ENCODE assay signal across 21 cellular contexts in genomic region chr9:119053070-119053469, GRCh38.
A peak's percentile ranks its signal among the peaks of the same experiment; 100 is the strongest.
DNase-seq lines count a peak whose midpoint lies in the region; ATAC-seq and TF ChIP-seq lines count a peak whose summit lies in the region.
"Had no signal": no experiment of that assay in that cellular context is flagged by ENCODE, and none has a peak within 500 bp of the region (broad histone marks: within the 10 kb centered on the region; RNA-seq: fewer than 3 reads in every experiment).

No MANE protein-coding gene starts in this region.

- no peak overlapping the region for H3K27ac Mint-ChIP-seq in GM23338
- H3K27ac Mint-ChIP-seq: CD4-positive, alpha-beta T cell; IgD-negative memory B cell had no signal

- H3K9ac ChIP-seq in adipocyte (ENCODE audit: low read length), result no peak overlapping the region

- intact Hi-C loops in left ventricle myocardium inferior (cut with micrococcal nuclease), result no loop called here
- intact Hi-C loops in psoas muscle (cut with DNase I), result no loop called here

- no peak overlapping the region for H3K4me3 Mint-ChIP-seq in GM23338
- H3K4me3 Mint-ChIP-seq: CD4-positive, alpha-beta T cell; IgD-negative memory B cell had no signal

- H3K36me3 Mint-ChIP-seq in GM23338 (ENCODE audit: low read depth), result peaks cover 3% of the 10 kb centered on the region; the same call in 1 of the 3 replicates
- H3K36me3 Mint-ChIP-seq: IgD-negative memory B cell had no signal

- WGBS in psoas muscle, 3 donors, result 76 to 93% (median 83%) methylated on average over 1 of the region's 1 CpG

- no peaks in the 10 kb centered on the region for H3F3A ChIP-seq in GM23338 (replicated peaks; ENCODE audit: low read depth)

- peaks cover 6% of the 10 kb centered on the region; the same call in 2 of the 3 replicates for H3K9me3 Mint-ChIP-seq in GM23338

- H3K27me3 Mint-ChIP-seq in GM23338 (ENCODE audit: insufficient read depth, low read depth, poor library complexity), result peaks cover 1% of the 10 kb centered on the region
- H3K27me3 Mint-ChIP-seq: CD4-positive, alpha-beta T cell; IgD-negative memory B cell had no signal

- ATAC-seq in GM23338 (no peak), psoas muscle (peak in 3 of 4 donors; percentile 23 to 56 (median 34))
- ATAC-seq: PC-3 had no signal

- H4K20me1 ChIP-seq in GM23338 (replicated peaks; ENCODE audit: insufficient read depth), result no peaks in the 10 kb centered on the region

- H3K27ac ChIP-seq in GM23338 (ENCODE audit: low read depth), result no peak overlapping the region
- H3K27ac ChIP-seq in left ventricle myocardium inferior (replicated peaks), result peak overlapping the region; percentile 85
- H3K27ac ChIP-seq in psoas muscle, result no peak overlapping the region

- peaks cover 27% of the 10 kb centered on the region for H3K4me1 Mint-ChIP-seq in GM23338

- no peak overlapping the region for H3K4me2 ChIP-seq in GM23338

- no peaks in the 10 kb centered on the region for H3K79me2 ChIP-seq in GM23338 (replicated peaks; ENCODE audit: insufficient read depth)

- H3K9me2 ChIP-seq in GM23338 (ENCODE audit: insufficient read depth), result no peaks in the 10 kb centered on the region

- H3K4me1 ChIP-seq in GM23338 (ENCODE audit: insufficient read depth) (peaks cover 8% of the 10 kb centered on the region; the same call in 1 of the 2 replicates), adipocyte (ENCODE audit: control insufficient read depth, insufficient read depth, low read length) (peaks cover 18% of the 10 kb centered on the region), left ventricle myocardium inferior (peaks cover 28% of the 10 kb centered on the region), psoas muscle (peaks cover 14% of the 10 kb centered on the region)
- H3K4me1 ChIP-seq: BE2C, HAP-1 had no signal

- H3K9me3 ChIP-seq in adipocyte (ENCODE audit: control insufficient read depth, low read length), result no peaks in the 10 kb centered on the region
- no peaks in the 10 kb centered on the region for H3K9me3 ChIP-seq in left ventricle myocardium inferior (replicated peaks)
- H3K9me3 ChIP-seq in psoas muscle, result no peaks in the 10 kb centered on the region
- H3K9me3 ChIP-seq: BE2C, HAP-1 had no signal

- H3K4me3 ChIP-seq in GM23338 (no peak overlapping the region), adipocyte (ENCODE audit: low read length) (no peak overlapping the region), left ventricle myocardium inferior (peak overlapping the region; percentile 47), psoas muscle (no peak overlapping the region)
- H3K4me3 ChIP-seq: HAP-1 had no signal

- no peak for TF ChIP-seq CTCF in GM23338 (conservative IDR thresholded peaks at IDR 0.05; ENCODE audit: low read depth in 2 of 2)
- no peak for TF ChIP-seq CTCF in left ventricle myocardium inferior (IDR thresholded peaks at IDR 0.05; ENCODE audit: borderline replicate concordance)
- TF ChIP-seq CTCF in psoas muscle (IDR thresholded peaks at IDR 0.05), result no peak

- DNase-seq in GM23338 (ENCODE audit: low spot score) (no peak), adipocyte (ENCODE audit: low read depth) (peak; percentile 6), left ventricle myocardium inferior (no peak), psoas muscle (no peak), NCI-H1436 (lab: John Stamatoyannopoulos, UW) (no peak), NCI-H2171 treated with DMSO at 0.1 percent for 48 hours (lab: John Stamatoyannopoulos, UW) (no peak), NCI-H2107 (lab: John Stamatoyannopoulos, UW) (no peak), activated T-cell treated with anti-CD3 and anti-CD28 coated beads for 4 hours (no peak)
- DNase-seq: ACHN; BE2C; Calu3; CD4-positive, alpha-beta T cell; DMS53; Kasumi-1; NCI-H187 treated with DMSO at 0.1 percent for 48 hours; NCI-H2171; NCI-H510A; NCI-H82; PC-3 had no signal

- H3K36me3 ChIP-seq in GM23338 (ENCODE audit: insufficient read depth) (no peaks in the 10 kb centered on the region), adipocyte (ENCODE audit: control insufficient read depth, insufficient read depth, low read length, severe bottlenecking) (no peaks in the 10 kb centered on the region), left ventricle myocardium inferior (no peaks in the 10 kb centered on the region), psoas muscle (ENCODE audit: insufficient read depth in 1 of 2, low read depth in 1 of 2) (no peaks in the 10 kb centered on the region)
- H3K36me3 ChIP-seq: BE2C, HAP-1 had no signal

- no peaks in the 10 kb centered on the region for H3K27me3 ChIP-seq in GM23338 (ENCODE audit: insufficient read depth)
- H3K27me3 ChIP-seq in adipocyte (replicated peaks; ENCODE audit: control insufficient read depth, insufficient read depth, low read length), result no peaks in the 10 kb centered on the region
- H3K27me3 ChIP-seq in left ventricle myocardium inferior (ENCODE audit: low read depth), result no peaks in the 10 kb centered on the region
- H3K27me3 ChIP-seq in psoas muscle (ENCODE audit: insufficient read depth in 3 of 3, low read length in 2 of 3), result no peaks in the 10 kb centered on the region
- H3K27me3 ChIP-seq: BE2C had no signal

- H2AFZ ChIP-seq in GM23338, result peak overlapping the region; percentile 79; the same call in 1 of the 2 replicates

TF ChIP-seq in GM23338, 12 proteins besides CTCF, POLR2A, EP300 and RAD21 (continues in another document):
- TF ChIP-seq ZNF114 (CRISPR knock-in tag; IDR thresholded peaks at IDR 0.05), result no peak
- no peak for TF ChIP-seq NANOG (IDR thresholded peaks at IDR 0.05; ENCODE audit: borderline replicate concordance)
- no peak for TF ChIP-seq CREB1 (CRISPR knock-in tag; IDR thresholded peaks at IDR 0.05; ENCODE audit: low read depth)
- TF ChIP-seq EZH2phosphoT487 (IDR thresholded peaks at IDR 0.05; ENCODE audit: unreplicated experiment), result no peak
- TF ChIP-seq ZNF331 (CRISPR knock-in tag; IDR thresholded peaks at IDR 0.05; ENCODE audit: low read depth), result no peak
- no peak for TF ChIP-seq JUNB (IDR thresholded peaks at IDR 0.05; ENCODE audit: unreplicated experiment)
- no peak for TF ChIP-seq POLR2AphosphoS5 (IDR thresholded peaks at IDR 0.05; ENCODE audit: low read depth)
- no peak for TF ChIP-seq STAT1 (IDR thresholded peaks at IDR 0.05; ENCODE audit: unreplicated experiment)
- TF ChIP-seq ETS1 (IDR thresholded peaks at IDR 0.05), result no peak
- no peak for TF ChIP-seq EZH2 (IDR thresholded peaks at IDR 0.05; ENCODE audit: low read depth, unreplicated experiment)
- no peak for TF ChIP-seq REST (IDR thresholded peaks at IDR 0.05; ENCODE audit: unreplicated experiment)
